8 cellular contexts compared by ENCODE assay signal in the genomic region with DNA sequence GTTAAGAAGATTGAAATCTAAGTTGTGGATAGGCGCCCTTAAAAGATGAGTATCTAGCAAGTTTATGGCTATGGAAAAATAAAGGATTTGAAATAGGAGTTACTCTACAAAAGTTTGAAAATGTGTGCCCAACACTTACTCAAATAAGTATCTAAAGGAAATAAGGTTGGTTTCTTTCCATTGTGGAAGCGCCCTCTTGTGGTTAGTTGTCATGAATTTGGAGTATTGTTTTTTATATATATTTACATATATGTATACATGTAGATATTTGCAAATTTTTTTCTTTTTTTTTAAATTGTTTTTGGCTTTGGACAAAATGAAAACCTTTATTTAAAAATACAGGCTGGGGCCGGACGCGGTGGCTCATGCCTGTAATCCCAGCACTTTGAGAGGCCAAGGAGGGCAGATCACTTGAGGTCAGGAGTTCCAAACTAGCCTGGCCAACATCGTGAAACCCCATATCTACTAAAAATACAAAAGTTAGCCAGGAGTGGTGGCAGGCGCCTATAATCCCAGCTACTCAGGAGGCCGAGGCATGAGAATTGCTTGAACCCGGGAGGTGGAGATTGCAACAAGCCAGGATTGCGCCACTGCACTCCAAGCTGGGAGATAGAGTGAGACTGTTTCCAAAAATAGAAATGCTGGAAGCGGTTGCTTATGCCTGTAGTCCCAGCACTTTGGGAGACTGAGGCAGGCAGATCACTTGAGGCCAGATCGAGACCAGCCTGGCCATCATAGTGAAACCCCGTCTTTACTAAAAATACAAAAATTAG. TPM values are rescaled to one million over a fixed set of nuclear protein-coding genes. Genes with fewer than 3 reads are reported as not detected.
DNase-seq lines count a peak whose midpoint lies in the region; ATAC-seq, FAIRE-seq and TF ChIP-seq lines count a peak whose summit lies in the region.

No MANE protein-coding gene starts in this region.

- no peaks in the 10 kb centered on the region for H3F3A ChIP-seq in smooth muscle cell (ENCODE audit: low read depth)

- peak; percentile 15 for DNase-seq in GM18507 (ENCODE audit: extremely low spot score, insufficient read length, low read depth)
- DNase-seq in NCI-H748 treated with DMSO at 0.1 percent for 48 hours (lab: John Stamatoyannopoulos, UW): peak; percentile 11
- peak; percentile 35 for DNase-seq in activated naive CD8-positive, alpha-beta T cell treated with anti-CD3 and anti-CD28 coated beads, Interleukin-2, amount 50 U/mL, for 24 hours
- DNase-seq in left ventricle myocardium superior: peak; percentile 70
- DNase-seq in smooth muscle cell (lab: John Stamatoyannopoulos, UW; ENCODE audit: unreplicated experiment): no peak
- DNase-seq in GDM1 (lab: John Stamatoyannopoulos, UW): no peak

- H3K27ac ChIP-seq in C4-2B (no peak overlapping the region), smooth muscle cell (ENCODE audit: low read depth) (no peak overlapping the region)

- no peaks in the 10 kb centered on the region for H3K36me3 ChIP-seq in smooth muscle cell (ENCODE audit: low read depth)

- no peaks in the 10 kb centered on the region for H4K20me1 ChIP-seq in smooth muscle cell (ENCODE audit: low read depth)

- TF ChIP-seq CTCF in C4-2B (conservative IDR thresholded peaks at IDR 0.05) (peak; percentile 79), smooth muscle cell (IDR thresholded peaks at IDR 0.05; ENCODE audit: borderline replicate concordance, insufficient read depth, poor library complexity, severe bottlenecking) (peak; percentile 81)

- H3K4me1 ChIP-seq in smooth muscle cell (ENCODE audit: low read depth): no peaks in the 10 kb centered on the region

- no peak overlapping the region for H3K9ac ChIP-seq in smooth muscle cell (ENCODE audit: low read depth)

- H3K27me3 ChIP-seq in smooth muscle cell (ENCODE audit: low read depth): no peaks in the 10 kb centered on the region

- no peak overlapping the region for H3K27ac Mint-ChIP-seq in activated naive CD8-positive, alpha-beta T cell treated with anti-CD3 and anti-CD28 coated beads, Interleukin-2, amount 50 U/mL, for 24 hours

- WGBS in smooth muscle cell (ENCODE audit: low lambda C conversion rate): 61% methylated on average over 13 of the region's 13 CpGs

- H3K4me3 ChIP-seq in smooth muscle cell: no peak overlapping the region

- no peaks in the 10 kb centered on the region for H3K27me3 Mint-ChIP-seq in activated naive CD8-positive, alpha-beta T cell treated with anti-CD3 and anti-CD28 coated beads, Interleukin-2, amount 50 U/mL, for 24 hours

- no peaks in the 10 kb centered on the region for H3K9me3 ChIP-seq in smooth muscle cell (replicated peaks; ENCODE audit: low read depth)

- H2AFZ ChIP-seq in smooth muscle cell (ENCODE audit: low read depth): no peak overlapping the region

- H3K79me2 ChIP-seq in smooth muscle cell (ENCODE audit: low read depth): no peaks in the 10 kb centered on the region

- H3K4me2 ChIP-seq in smooth muscle cell: no peak overlapping the region

- H3K4me3 Mint-ChIP-seq in activated naive CD8-positive, alpha-beta T cell treated with anti-CD3 and anti-CD28 coated beads, Interleukin-2, amount 50 U/mL, for 24 hours: no peak overlapping the region

- H3K4me1 Mint-ChIP-seq in activated naive CD8-positive, alpha-beta T cell treated with anti-CD3 and anti-CD28 coated beads, Interleukin-2, amount 50 U/mL, for 24 hours: peaks cover 3% of the 10 kb centered on the region

- no peak for FAIRE-seq in GM18507 (lab: Jason Lieb, UNC)

- no peaks in the 10 kb centered on the region for H3K9me3 Mint-ChIP-seq in activated naive CD8-positive, alpha-beta T cell treated with anti-CD3 and anti-CD28 coated beads, Interleukin-2, amount 50 U/mL, for 24 hours

- intact Hi-C loops in left ventricle myocardium superior (cut with micrococcal nuclease): no loop called here

- no peak for ATAC-seq in activated naive CD8-positive, alpha-beta T cell treated with anti-CD3 and anti-CD28 coated beads, Interleukin-2, amount 50 U/mL, for 24 hours
- ATAC-seq in left ventricle myocardium superior: peak; percentile 94
- ATAC-seq in GM19463 (IDR thresholded peaks at IDR 0.05; ENCODE audit: unreplicated experiment): no peak

- H3K36me3 Mint-ChIP-seq in activated naive CD8-positive, alpha-beta T cell treated with anti-CD3 and anti-CD28 coated beads, Interleukin-2, amount 50 U/mL, for 24 hours (ENCODE audit: low read depth): no peaks in the 10 kb centered on the region

RNA-seq across cellular contexts. Expression of gene VPS4A, which starts 24.0 kb away (rescaled TPM):
- total RNA-seq in left ventricle myocardium superior (30.3 TPM), smooth muscle cell (18.7 and 21.5 TPM in 2 replicates)
- 39.9 and 48.1 TPM in 2 replicates for polyA plus RNA-seq in smooth muscle cell

RNA-seq across cellular contexts. Expression of gene PDF, which starts 43.3 kb away (rescaled TPM):
- total RNA-seq in left ventricle myocardium superior (7.2 TPM), smooth muscle cell (4.0 and 4.4 TPM in 2 replicates)
- 5.4 and 12.2 TPM in 2 replicates for polyA plus RNA-seq in smooth muscle cell

RNA-seq across cellular contexts. Expression of gene COG8, which starts 52.2 kb away (rescaled TPM):
- 25.9 TPM for total RNA-seq in left ventricle myocardium superior
- 33.5 and 35.6 TPM in 2 replicates for total RNA-seq in smooth muscle cell
- 26.6 and 37.2 TPM in 2 replicates for polyA plus RNA-seq in smooth muscle cell

RNA-seq across cellular contexts. Expression of gene NIP7, which starts 52.4 kb away (rescaled TPM):
- 8.0 TPM for total RNA-seq in left ventricle myocardium superior
- 13.3 and 17.0 TPM in 2 replicates for total RNA-seq in smooth muscle cell
- 20.0 and 20.3 TPM in 2 replicates for polyA plus RNA-seq in smooth muscle cell

Comparison
In these comparisons a context has a peak if more than half of its experiments do, and no peak if none do; other contexts are left out.
1. DNase-seq: peak in GM18507 (single experiment), NCI-H748 treated with DMSO at 0.1 percent for 48 hours (single experiment), activated naive CD8-positive, alpha-beta T cell treated with anti-CD3 and anti-CD28 coated beads, Interleukin-2, amount 50 U/mL, for 24 hours (single experiment) and left ventricle myocardium superior (single experiment); none in smooth muscle cell (single experiment) and GDM1 (single experiment).